1 cellular context compared by ENCODE assay signal in the genomic region with DNA sequence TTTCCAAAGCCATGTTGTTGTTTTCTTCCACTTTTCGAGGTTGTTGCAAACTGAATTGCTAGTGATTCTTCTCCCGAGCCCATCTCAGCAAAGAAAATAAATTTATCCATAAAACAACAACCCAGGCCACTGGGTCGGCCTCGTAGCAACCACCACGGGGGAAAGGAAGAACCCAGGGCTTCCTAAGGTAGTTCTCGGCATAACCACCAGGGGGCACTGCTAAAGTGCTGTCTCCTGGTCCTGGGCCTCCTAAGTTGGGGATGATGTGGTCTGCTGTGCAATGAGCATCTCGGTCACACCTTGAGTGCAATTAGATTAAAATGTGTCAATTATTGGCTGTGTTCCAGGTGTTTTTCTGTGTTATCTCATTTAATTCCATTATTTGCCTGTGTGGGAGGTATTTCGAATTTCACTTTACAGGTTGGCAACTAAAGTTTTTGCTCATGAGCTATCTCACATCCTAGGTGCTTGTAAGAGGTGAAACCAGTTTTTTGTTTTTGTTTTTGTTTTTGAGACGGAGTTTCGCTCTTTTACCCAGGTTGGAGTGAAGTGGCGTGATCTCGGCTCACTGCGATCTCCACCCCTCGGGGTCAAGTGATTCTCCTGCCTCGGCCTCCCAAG.
TF ChIP-seq lines count a peak whose summit lies in the region.

No MANE protein-coding gene starts in this region.

TF ChIP-seq in H1, 55 proteins besides CTCF, POLR2A, EP300 and RAD21 (continued from another document):
- TF ChIP-seq SP4 (IDR thresholded peaks at IDR 0.05; ENCODE audit: low read length) (no peak), SIX5 (IDR thresholded peaks at IDR 0.05; ENCODE audit: low read depth, low read length) (no peak), CREB1 (IDR thresholded peaks at IDR 0.05) (no peak), JUN (IDR thresholded peaks at IDR 0.05; ENCODE audit: low read depth, low read length) (no peak), PHF8 (conservative IDR thresholded peaks at IDR 0.05; ENCODE audit: low read depth, low read length) (no peak), EGR1 (IDR thresholded peaks at IDR 0.05; ENCODE audit: borderline replicate concordance, low read depth, low read length) (no peak), POU5F1 (IDR thresholded peaks at IDR 0.05; ENCODE audit: low read depth, low read length) (no peak)
